Comparison of ENCODE assay signal across 19 cellular contexts in genomic region chr17:1979182-1979980, GRCh38. TPM values are rescaled to one million over a fixed set of nuclear protein-coding genes. Genes with fewer than 3 reads are reported as not detected.
A peak's percentile ranks its signal among the peaks of the same experiment; 100 is the strongest.
DNase-seq lines count a peak whose midpoint lies in the region; ATAC-seq and TF ChIP-seq lines count a peak whose summit lies in the region.
"Had no signal": no experiment of that assay in that cellular context is flagged by ENCODE, and none has a peak within 500 bp of the region (broad histone marks: within the 10 kb centered on the region; RNA-seq: fewer than 3 reads in every experiment).

No MANE protein-coding gene starts in this region.

- no peak overlapping the region; the same call in 1 of the 2 replicates for H3K4me3 ChIP-seq in BLaER1
- H3K4me3 ChIP-seq in gastroesophageal sphincter = no peak overlapping the region
- H3K4me3 ChIP-seq: GM23338, SJCRH30 had no signal

- no peak for TF ChIP-seq POLR2A in gastroesophageal sphincter (IDR thresholded peaks at IDR 0.05)

- in situ Hi-C loops in G401 (cut with HindIII; ENCODE audit: low sequenced_read_pairs) = no loop called here
- in situ Hi-C loops in GM13977 (cut with MboI; ENCODE audit: low pct_unique_long_range_greater_than_20kb, low sequenced_read_pairs, unreplicated experiment) = no loop called here

- H3K27me3 ChIP-seq in BLaER1 = peaks cover 14% of the 10 kb centered on the region; the same call in 1 of the 2 replicates
- peaks cover 39% of the 10 kb centered on the region for H3K27me3 ChIP-seq in gastroesophageal sphincter
- H3K27me3 ChIP-seq: SJCRH30 had no signal

- no peaks in the 10 kb centered on the region for H3K9me3 Mint-ChIP-seq in nephron
- H3K9me3 Mint-ChIP-seq: activated naive CD8-positive, alpha-beta T cell treated with anti-CD3 and anti-CD28 coated beads, Interleukin-2, amount 50 U/mL, for 24 hours; GM23338 had no signal

- TF ChIP-seq EP300 in gastroesophageal sphincter (IDR thresholded peaks at IDR 0.05) = no peak

- H3K36me3 ChIP-seq in BLaER1 = no peaks in the 10 kb centered on the region
- H3K36me3 ChIP-seq in gastroesophageal sphincter = no peaks in the 10 kb centered on the region
- H3K36me3 ChIP-seq: SJCRH30 had no signal

- H3K4me2 ChIP-seq in BLaER1 = peak overlapping the region; percentile 79
- H3K4me2 ChIP-seq: GM23338 had no signal

- peaks cover 73% of the 10 kb centered on the region for H3K27me3 Mint-ChIP-seq in nephron (ENCODE audit: low read depth)

- peaks cover 92% of the 10 kb centered on the region for H3K4me1 ChIP-seq in BLaER1
- H3K4me1 ChIP-seq in gastroesophageal sphincter = peaks cover 0 to 15% (median 0%) of the 10 kb centered on the region in 3 donors
- H3K4me1 ChIP-seq: SJCRH30 had no signal

- DNase-seq in G401 (ENCODE audit: low spot score) (peak; percentile 78), cerebellum (ENCODE audit: low spot score) (peak; percentile 65), GM13977 (ENCODE audit: low spot score) (no peak), globus pallidus (ENCODE audit: low spot score) (no peak)
- DNase-seq: activated CD8-positive, alpha-beta memory T cell treated with anti-CD3 and anti-CD28 coated beads for 24 hours; activated naive CD8-positive, alpha-beta T cell treated with anti-CD3 and anti-CD28 coated beads, Interleukin-2, amount 50 U/mL, for 24 hours; AML-193; effector memory CD4-positive, alpha-beta T cell; GF-D8; NCI-H226; SJCRH30; small intestine had no signal

- peak overlapping the region; percentile 57; the same call in 1 of the 2 replicates for H3K9ac ChIP-seq in BLaER1

- WGBS in gastroesophageal sphincter (ENCODE audit: low coverage in 1 of 2), 2 donors = 87 to 100% methylated on average over 3 to 5 of the region's 11 CpGs

- no peak overlapping the region for H3K4me3 Mint-ChIP-seq in nephron
- H3K4me3 Mint-ChIP-seq: activated naive CD8-positive, alpha-beta T cell treated with anti-CD3 and anti-CD28 coated beads, Interleukin-2, amount 50 U/mL, for 24 hours; GM23338 had no signal

- peaks cover 99% of the 10 kb centered on the region for H4K20me1 ChIP-seq in BLaER1

- peak overlapping the region in 2 of 3 experiments; percentile 60 to 62 for H3K27ac Mint-ChIP-seq in nephron
- H3K27ac Mint-ChIP-seq: activated naive CD8-positive, alpha-beta T cell treated with anti-CD3 and anti-CD28 coated beads, Interleukin-2, amount 50 U/mL, for 24 hours; GM23338 had no signal

- no peaks in the 10 kb centered on the region for H3K36me3 Mint-ChIP-seq in nephron (ENCODE audit: low read depth)

- H3K27ac ChIP-seq in BLaER1 (peak overlapping the region; percentile 78), gastroesophageal sphincter (no peak overlapping the region)
- H3K27ac ChIP-seq: HL-60, SJCRH30 had no signal

- H3K9me3 ChIP-seq in BLaER1 (no peaks in the 10 kb centered on the region), gastroesophageal sphincter (no peaks in the 10 kb centered on the region)
- H3K9me3 ChIP-seq: SJCRH30 had no signal

- no peak for TF ChIP-seq CTCF in nephron (IDR thresholded peaks at IDR 0.05; ENCODE audit: unreplicated experiment in 3 of 3)
- TF ChIP-seq CTCF in GM13977 (IDR thresholded peaks at IDR 0.05; ENCODE audit: extremely low read depth, insufficient read depth, missing control alignments) = no peak
- no peak for TF ChIP-seq CTCF in gastroesophageal sphincter (IDR thresholded peaks at IDR 0.05)

- H3K4me1 Mint-ChIP-seq in nephron = no peaks in the 10 kb centered on the region

- ATAC-seq in gastroesophageal sphincter = no peak
- ATAC-seq: activated CD4-positive, CD25-positive, alpha-beta regulatory T cell treated with anti-CD3 and anti-CD28 coated beads, Interleukin-2, amount 50 U/mL, for 24 hours; activated naive CD8-positive, alpha-beta T cell treated with anti-CD3 and anti-CD28 coated beads, Interleukin-2, amount 50 U/mL, for 24 hours; GM23338 had no signal

RNA-seq across cellular contexts. Expression of gene RTN4RL1, which starts 45.8 kb away (rescaled TPM):
- 65.0 and 65.6 TPM in 2 replicates for total RNA-seq in G401 (2014; rRNA removed; shearing (Covaris generic))
- total RNA-seq in cerebellum (6.9 TPM), gastroesophageal sphincter (under 1 TPM in 3 of 4 donors, not detected in 1; 0.58 to 0.81 (median 0.72) TPM)
- total RNA-seq: OCI-LY7 had no signal

RNA-seq across cellular contexts. Expression of gene DPH1, which starts 50.6 kb away (rescaled TPM):
- 48.8 and 56.7 TPM in 2 replicates for total RNA-seq in G401 (2014; rRNA removed; shearing (Covaris generic))
- total RNA-seq in cerebellum (26.8 TPM), gastroesophageal sphincter (10 to 100 TPM; 29.9 to 35.6 (median 34.0) TPM)

Comparison
In these comparisons a context has a peak if more than half of its experiments do, and no peak if none do; other contexts are left out.
1. DNase-seq: peak in G401 (single experiment) and cerebellum (single experiment); none in GM13977 (single experiment) and globus pallidus (single experiment).